ENCODE assay signal across 1 cellular context in genomic region chr11:90218606-90219005, GRCh38.
A peak's percentile ranks its signal among the peaks of the same experiment; 100 is the strongest.
TF ChIP-seq lines count a peak whose summit lies in the region.

No MANE protein-coding gene starts in this region.

TF ChIP-seq in GM12878, 131 proteins besides CTCF, POLR2A, EP300 and RAD21:
- TF ChIP-seq NR2F1 (conservative IDR thresholded peaks at IDR 0.05) (no peak), ZBTB40 (IDR thresholded peaks at IDR 0.05; ENCODE audit: borderline replicate concordance) (peak; percentile 73)
TF ChIP-seq in GM12878: peak in this region for 1.
